ENCODE assay signal across 8 cellular contexts in genomic region chr2:18976112-18976961, GRCh38.
DNase-seq lines count a peak whose midpoint lies in the region; ATAC-seq and TF ChIP-seq lines count a peak whose summit lies in the region.

No MANE protein-coding gene starts in this region.

- peak overlapping the region; percentile 78 to 92 (median 87) for H3K27ac Mint-ChIP-seq in nephron
- H3K27ac Mint-ChIP-seq in activated T-helper 2 cell treated with anti-CD3 and anti-CD28 coated beads, Interferon-gamma antibody, Interleukin-2, Interleukin-4, amounts not matched to agents 10 μg/mL and 5 μg/mL and 100 μg/mL, durations not matched to agents 14 hours and 24 hours and 36 hours, result no peak overlapping the region

- peaks cover 4% of the 10 kb centered on the region for H3K9me3 Mint-ChIP-seq in nephron
- H3K9me3 Mint-ChIP-seq in activated T-helper 2 cell treated with anti-CD3 and anti-CD28 coated beads, Interferon-gamma antibody, Interleukin-2, Interleukin-4, amounts not matched to agents 10 μg/mL and 5 μg/mL and 100 μg/mL, durations not matched to agents 14 hours and 24 hours and 36 hours, result no peaks in the 10 kb centered on the region

- peak; percentile 94 for ATAC-seq in HG03432 (IDR thresholded peaks at IDR 0.05; ENCODE audit: unreplicated experiment)

- peaks cover 43% of the 10 kb centered on the region for H3K4me1 Mint-ChIP-seq in nephron
- H3K4me1 Mint-ChIP-seq in activated T-helper 2 cell treated with anti-CD3 and anti-CD28 coated beads, Interferon-gamma antibody, Interleukin-2, Interleukin-4, amounts not matched to agents 10 μg/mL and 5 μg/mL and 100 μg/mL, durations not matched to agents 14 hours and 24 hours and 36 hours (ENCODE audit: low read depth), result no peaks in the 10 kb centered on the region

- peak; percentile 13 to 99 (median 80) for DNase-seq in NCI-H1417 (lab: John Stamatoyannopoulos, UW)
- no peak for DNase-seq in NCI-H1417 treated with DMSO at 0.1 percent for 48 hours (lab: John Stamatoyannopoulos, UW)
- peak; percentile 80 for DNase-seq in amniotic epithelial cell (ENCODE audit: low read depth)
- no peak for DNase-seq in NCI-H774 (lab: John Stamatoyannopoulos, UW)
- DNase-seq in activated T-helper 2 cell treated with anti-CD3 and anti-CD28 coated beads, Interferon-gamma antibody, Interleukin-2, Interleukin-4, amounts not matched to agents 10 μg/mL and 5 μg/mL and 100 μg/mL, durations not matched to agents 14 hours and 24 hours and 36 hours (ENCODE audit: low spot score), result no peak
- no peak for DNase-seq in NOMO-1 (lab: John Stamatoyannopoulos, UW; ENCODE audit: unreplicated experiment in 2 of 2)

- H3K36me3 Mint-ChIP-seq in nephron (ENCODE audit: low read depth), result no peaks in the 10 kb centered on the region
- H3K36me3 Mint-ChIP-seq in activated T-helper 2 cell treated with anti-CD3 and anti-CD28 coated beads, Interferon-gamma antibody, Interleukin-2, Interleukin-4, amounts not matched to agents 10 μg/mL and 5 μg/mL and 100 μg/mL, durations not matched to agents 14 hours and 24 hours and 36 hours (ENCODE audit: low read depth), result no peaks in the 10 kb centered on the region

- no peak for TF ChIP-seq CTCF in nephron (IDR thresholded peaks at IDR 0.05; ENCODE audit: unreplicated experiment in 3 of 3)

- no peaks in the 10 kb centered on the region for H3K27me3 Mint-ChIP-seq in nephron (ENCODE audit: low read depth)
- no peaks in the 10 kb centered on the region for H3K27me3 Mint-ChIP-seq in activated T-helper 2 cell treated with anti-CD3 and anti-CD28 coated beads, Interferon-gamma antibody, Interleukin-2, Interleukin-4, amounts not matched to agents 10 μg/mL and 5 μg/mL and 100 μg/mL, durations not matched to agents 14 hours and 24 hours and 36 hours (ENCODE audit: low read depth)

- intact Hi-C loops in activated T-helper 2 cell treated with anti-CD3 and anti-CD28 coated beads, Interferon-gamma antibody, Interleukin-2, Interleukin-4, amounts not matched to agents 10 μg/mL and 5 μg/mL and 100 μg/mL, durations not matched to agents 14 hours and 24 hours and 36 hours (cut with micrococcal nuclease), result no loop called here

- H3K4me3 Mint-ChIP-seq in nephron, result peak overlapping the region in 2 of 3 experiments; percentile 33 to 34
- H3K4me3 Mint-ChIP-seq in activated T-helper 2 cell treated with anti-CD3 and anti-CD28 coated beads, Interferon-gamma antibody, Interleukin-2, Interleukin-4, amounts not matched to agents 10 μg/mL and 5 μg/mL and 100 μg/mL, durations not matched to agents 14 hours and 24 hours and 36 hours (ENCODE audit: low read depth), result no peak overlapping the region

Comparison
In these comparisons a context has a peak if more than half of its experiments do, and no peak if none do; other contexts are left out.
1. DNase-seq: peak in NCI-H1417 (3 of 3) and amniotic epithelial cell (single experiment); none in NCI-H1417 treated with DMSO at 0.1 percent for 48 hours (single experiment), NCI-H774 (single experiment), activated T-helper 2 cell treated with anti-CD3 and anti-CD28 coated beads, Interferon-gamma antibody, Interleukin-2, Interleukin-4, amounts not matched to agents 10 μg/mL and 5 μg/mL and 100 μg/mL, durations not matched to agents 14 hours and 24 hours and 36 hours (single experiment) and NOMO-1 (0 of 2).